Comparison of ENCODE assay signal across 23 cellular contexts in genomic region chr15:50916395-50916794, GRCh38.
"Had no signal": no experiment of that assay in that cellular context is flagged by ENCODE, and none has a peak within 500 bp of the region (broad histone marks: within the 10 kb centered on the region; RNA-seq: fewer than 3 reads in every experiment).

No MANE protein-coding gene starts in this region.

- H3K4me2 ChIP-seq: SK-N-SH had no signal

- DNase-seq: activated CD4-positive, CD25-positive, alpha-beta regulatory T cell; activated CD8-positive, alpha-beta memory T cell treated with anti-CD3 and anti-CD28 coated beads, Interleukin-2, amount 50 U/mL, for 4 hours; activated CD8-positive, alpha-beta T cell treated with anti-CD3 and anti-CD28 coated beads for 36 hours; activated effector memory CD4-positive, alpha-beta T cell treated with Interleukin-2 at 50 U/mL for 16 hours; activated naive CD4-positive, alpha-beta T cell; brain microvascular endothelial cell; Karpas-422; NCI-H1105 treated with DMSO at 0.1 percent for 48 hours; NCI-H1436 treated with DMSO at 0.1 percent for 48 hours; NCI-H187; NCI-H2081; NCI-H345; NCI-H510A; Peyer's patch; Right ventricle myocardium superior; SJCRH30; SK-N-SH; T-helper 1 cell had no signal

- H3K9me3 Mint-ChIP-seq: activated CD8-positive, alpha-beta T cell treated with anti-CD3 and anti-CD28 coated beads for 36 hours; activated naive CD4-positive, alpha-beta T cell treated with anti-CD3 and anti-CD28 coated beads, Interleukin-2, amount 50 U/mL, for 24 hours; activated T-helper 1 cell treated with anti-CD3 and anti-CD28 coated beads, Interleukin-12 subunit alpha, Interleukin-12 subunit beta, Interleukin-2, Interleukin-4 antibody, amounts not matched to agents 30 ng/mL and 10 ng/mL and 1 ng/mL, durations not matched to agents 14 hours and 24 hours and 36 hours had no signal

- H3K27ac Mint-ChIP-seq: activated CD8-positive, alpha-beta T cell treated with anti-CD3 and anti-CD28 coated beads for 36 hours; activated naive CD4-positive, alpha-beta T cell treated with anti-CD3 and anti-CD28 coated beads, Interleukin-2, amount 50 U/mL, for 24 hours; activated T-helper 1 cell treated with anti-CD3 and anti-CD28 coated beads, Interleukin-12 subunit alpha, Interleukin-12 subunit beta, Interleukin-2, Interleukin-4 antibody, amounts not matched to agents 30 ng/mL and 10 ng/mL and 1 ng/mL, durations not matched to agents 14 hours and 24 hours and 36 hours had no signal

- H3K27me3 Mint-ChIP-seq: activated CD8-positive, alpha-beta T cell treated with anti-CD3 and anti-CD28 coated beads for 36 hours; activated naive CD4-positive, alpha-beta T cell treated with anti-CD3 and anti-CD28 coated beads, Interleukin-2, amount 50 U/mL, for 24 hours had no signal

- H3K4me3 ChIP-seq: cardiac muscle cell, Peyer's patch, SJCRH30 had no signal

- ATAC-seq: activated CD8-positive, alpha-beta T cell treated with anti-CD3 and anti-CD28 coated beads for 36 hours had no signal

- H3K4me3 Mint-ChIP-seq: activated CD8-positive, alpha-beta T cell treated with anti-CD3 and anti-CD28 coated beads for 36 hours; activated naive CD4-positive, alpha-beta T cell treated with anti-CD3 and anti-CD28 coated beads, Interleukin-2, amount 50 U/mL, for 24 hours; activated T-helper 1 cell treated with anti-CD3 and anti-CD28 coated beads, Interleukin-12 subunit alpha, Interleukin-12 subunit beta, Interleukin-2, Interleukin-4 antibody, amounts not matched to agents 30 ng/mL and 10 ng/mL and 1 ng/mL, durations not matched to agents 14 hours and 24 hours and 36 hours had no signal

- H3K27ac ChIP-seq: brain microvascular endothelial cell, cardiac muscle cell, RWPE1, SJCRH30, VCaP had no signal

- H3K9me2 ChIP-seq: SK-N-SH had no signal

- H3K9me3 ChIP-seq: Peyer's patch, SJCRH30, SK-N-SH had no signal

- H3K4me1 ChIP-seq: Peyer's patch, SJCRH30 had no signal

- H3K27me3 ChIP-seq: brain microvascular endothelial cell, cardiac muscle cell, Peyer's patch, SJCRH30 had no signal
